ENCODE assay signal across 22 cellular contexts in genomic region chr6:28766426-28766825, GRCh38.
DNase-seq lines count a peak whose midpoint lies in the region; ATAC-seq and TF ChIP-seq lines count a peak whose summit lies in the region.
"Had no signal": no experiment of that assay in that cellular context is flagged by ENCODE, and none has a peak within 500 bp of the region (broad histone marks: within the 10 kb centered on the region; RNA-seq: fewer than 3 reads in every experiment).

No MANE protein-coding gene starts in this region.

- H3K4me2 ChIP-seq in PC-3 (ENCODE audit: low read length) (peak overlapping the region; percentile 71; the same call in 1 of the 2 replicates), hepatocyte (peak overlapping the region; percentile 66)

- no peak for DNase-seq in activated naive CD8-positive, alpha-beta T cell treated with anti-CD3 and anti-CD28 coated beads for 36 hours
- no peak for DNase-seq in activated naive CD8-positive, alpha-beta T cell treated with anti-CD3 and anti-CD28 coated beads, Interleukin-2, amount 50 U/mL, for 24 hours
- DNase-seq in PC-3, result no peak
- no peak for DNase-seq in hepatocyte (ENCODE audit: low spot score)
- no peak for DNase-seq in activated CD4-positive, alpha-beta T cell treated with anti-CD3 and anti-CD28 coated beads, Interleukin-2, amount 50 U/mL, for 1 hour
- DNase-seq in NCI-H1436 treated with DMSO at 0.1 percent for 48 hours (lab: John Stamatoyannopoulos, UW), result no peak
- DNase-seq in activated CD8-positive, alpha-beta memory T cell treated with anti-CD3 and anti-CD28 coated beads for 24 hours, result no peak
- DNase-seq: C1 segment of cervical spinal cord; CD8-positive, alpha-beta memory T cell; GF-D8; IMR-90; Karpas-422; NCI-H1694 treated with DMSO at 0.1 percent for 48 hours; NCI-H69; SHP77 treated with DMSO at 0.1 percent for 48 hours; SW 1271 had no signal

- peaks cover 24% of the 10 kb centered on the region for H3K9me3 Mint-ChIP-seq in activated naive CD8-positive, alpha-beta T cell treated with anti-CD3 and anti-CD28 coated beads for 36 hours
- peaks cover 15% of the 10 kb centered on the region for H3K9me3 Mint-ChIP-seq in activated naive CD8-positive, alpha-beta T cell treated with anti-CD3 and anti-CD28 coated beads, Interleukin-2, amount 50 U/mL, for 24 hours

- peaks cover 96% of the 10 kb centered on the region for H3K27me3 Mint-ChIP-seq in activated naive CD8-positive, alpha-beta T cell treated with anti-CD3 and anti-CD28 coated beads for 36 hours
- peaks cover 82% of the 10 kb centered on the region for H3K27me3 Mint-ChIP-seq in activated naive CD8-positive, alpha-beta T cell treated with anti-CD3 and anti-CD28 coated beads, Interleukin-2, amount 50 U/mL, for 24 hours

- no peaks in the 10 kb centered on the region for H3K4me1 ChIP-seq in PC-3 (ENCODE audit: insufficient read depth, low read length)
- peaks cover 7% of the 10 kb centered on the region for H3K4me1 ChIP-seq in hepatocyte (ENCODE audit: insufficient read depth)

- H3K36me3 ChIP-seq in PC-3 (ENCODE audit: low read depth, low read length) (no peaks in the 10 kb centered on the region), hepatocyte (replicated peaks; ENCODE audit: insufficient read depth, low read depth) (no peaks in the 10 kb centered on the region)
- H3K36me3 ChIP-seq: HAP-1 had no signal

- peaks cover 7% of the 10 kb centered on the region for H3K36me3 Mint-ChIP-seq in activated naive CD8-positive, alpha-beta T cell treated with anti-CD3 and anti-CD28 coated beads for 36 hours
- H3K36me3 Mint-ChIP-seq in activated naive CD8-positive, alpha-beta T cell treated with anti-CD3 and anti-CD28 coated beads, Interleukin-2, amount 50 U/mL, for 24 hours (ENCODE audit: low read depth), result peaks cover 5% of the 10 kb centered on the region

- no peak overlapping the region for H3K27ac ChIP-seq in PC-3 (ENCODE audit: low read length)
- H3K27ac ChIP-seq in hepatocyte, result no peak overlapping the region
- H3K27ac ChIP-seq: 22Rv1, HL-60, RWPE1, SK-N-MC had no signal

- ATAC-seq in activated naive CD8-positive, alpha-beta T cell treated with anti-CD3 and anti-CD28 coated beads, Interleukin-2, amount 50 U/mL, for 24 hours, result no peak
- ATAC-seq in PC-3 (no peak), HG03139 (IDR thresholded peaks at IDR 0.05; ENCODE audit: unreplicated experiment) (no peak)

- CTCF ChIA-PET in PC-3 (lab: Charles Lee), result no interaction called here

- no peak overlapping the region for H3K4me3 ChIP-seq in PC-3 (ENCODE audit: low read length)
- H3K4me3 ChIP-seq in hepatocyte, result no peak overlapping the region
- H3K4me3 ChIP-seq: HAP-1, SK-N-MC had no signal

- WGBS in hepatocyte (ENCODE audit: low lambda C conversion rate, missing lambda C conversion rate), result 2% methylated on average over 5 of the region's 5 CpGs

- H2AFZ ChIP-seq in PC-3 (ENCODE audit: low read length) (no peak overlapping the region), hepatocyte (no peak overlapping the region)

- POLR2A ChIA-PET in PC-3 (lab: Charles Lee; ENCODE audit: unreplicated experiment), result no interaction called here

- no peaks in the 10 kb centered on the region for H3K9me2 ChIP-seq in PC-3 (replicated peaks; ENCODE audit: low read length)
- H3K9me2 ChIP-seq in hepatocyte (replicated peaks; ENCODE audit: insufficient read depth), result no peaks in the 10 kb centered on the region

- H3K4me3 Mint-ChIP-seq in activated naive CD8-positive, alpha-beta T cell treated with anti-CD3 and anti-CD28 coated beads for 36 hours, result no peak overlapping the region
- H3K4me3 Mint-ChIP-seq in activated naive CD8-positive, alpha-beta T cell treated with anti-CD3 and anti-CD28 coated beads, Interleukin-2, amount 50 U/mL, for 24 hours, result no peak overlapping the region
- H3K4me3 Mint-ChIP-seq: CD8-positive, alpha-beta memory T cell had no signal

- H3K9ac ChIP-seq in PC-3 (ENCODE audit: low read length), result no peak overlapping the region

- no peaks in the 10 kb centered on the region for H3F3A ChIP-seq in PC-3 (ENCODE audit: low read length, unreplicated experiment)

- BruUV-seq in PC-3 (replicated peaks; lab: Mats Ljungman, UMichigan), result no TSS peak

- no peaks in the 10 kb centered on the region for H3K79me2 ChIP-seq in PC-3 (ENCODE audit: low read length)
- H3K79me2 ChIP-seq in hepatocyte, result no peaks in the 10 kb centered on the region

- H3K27me3 ChIP-seq in PC-3 (ENCODE audit: low read length), result peaks cover 48% of the 10 kb centered on the region
- H3K27me3 ChIP-seq in hepatocyte, result peaks cover 97% of the 10 kb centered on the region

- intact Hi-C loops in PC-3 (cut with micrococcal nuclease), result no loop called here

- TF ChIP-seq CTCF in PC-3 (conservative IDR thresholded peaks at IDR 0.05; ENCODE audit: low read depth, low read length) (no peak), hepatocyte (IDR thresholded peaks at IDR 0.05; ENCODE audit: poor library complexity) (no peak)

- peak overlapping the region; percentile 6 for H3K27ac Mint-ChIP-seq in activated naive CD8-positive, alpha-beta T cell treated with anti-CD3 and anti-CD28 coated beads for 36 hours
- no peak overlapping the region for H3K27ac Mint-ChIP-seq in activated naive CD8-positive, alpha-beta T cell treated with anti-CD3 and anti-CD28 coated beads, Interleukin-2, amount 50 U/mL, for 24 hours

- H3K9me3 ChIP-seq in PC-3 (ENCODE audit: low read length) (no peaks in the 10 kb centered on the region), hepatocyte (ENCODE audit: low read depth) (no peaks in the 10 kb centered on the region)
- H3K9me3 ChIP-seq: HAP-1 had no signal

- H4K20me1 ChIP-seq in PC-3 (ENCODE audit: low read length), result no peaks in the 10 kb centered on the region
- H4K20me1 ChIP-seq in hepatocyte (ENCODE audit: insufficient read depth, poor library complexity, severe bottlenecking), result no peaks in the 10 kb centered on the region

- H3K4me1 Mint-ChIP-seq in activated naive CD8-positive, alpha-beta T cell treated with anti-CD3 and anti-CD28 coated beads for 36 hours, result no peaks in the 10 kb centered on the region
- H3K4me1 Mint-ChIP-seq in activated naive CD8-positive, alpha-beta T cell treated with anti-CD3 and anti-CD28 coated beads, Interleukin-2, amount 50 U/mL, for 24 hours, result no peaks in the 10 kb centered on the region
- H3K4me1 Mint-ChIP-seq: CD8-positive, alpha-beta memory T cell had no signal
